8 cellular contexts compared by ENCODE assay signal in the genomic region with DNA sequence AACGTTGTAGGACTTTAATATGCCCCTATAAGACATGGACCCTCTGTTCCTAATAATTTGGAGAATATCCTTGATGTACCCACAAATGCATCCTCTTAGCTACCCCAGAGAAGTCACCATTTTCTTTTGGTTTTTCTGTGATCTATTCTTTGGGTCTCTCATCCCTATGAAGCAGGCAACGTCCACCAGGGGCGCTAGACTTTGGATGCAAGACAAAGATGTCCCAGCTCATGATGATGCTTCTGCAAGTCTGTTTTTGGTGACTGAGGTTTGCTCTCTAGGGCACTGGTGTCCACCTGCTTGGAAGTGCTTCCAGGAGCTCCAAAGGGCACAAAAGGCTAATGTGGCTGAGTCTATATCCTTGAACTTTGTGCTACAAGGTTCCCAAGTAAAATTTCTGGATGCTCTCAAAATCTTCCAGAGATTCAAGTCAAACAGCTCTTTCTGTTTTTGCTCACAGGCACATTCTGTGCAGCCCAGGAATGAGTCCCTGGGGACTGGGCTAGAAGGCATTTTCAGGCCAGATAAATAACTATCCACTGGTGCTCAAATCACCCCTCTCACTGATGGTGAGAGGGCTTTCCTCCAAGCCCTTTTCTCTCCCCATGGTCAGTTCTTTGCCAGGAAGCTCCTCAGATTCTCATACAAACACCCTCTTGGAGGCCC.
A peak's percentile ranks its signal among the peaks of the same experiment; 100 is the strongest.
DNase-seq lines count a peak whose midpoint lies in the region; ATAC-seq and TF ChIP-seq lines count a peak whose summit lies in the region.

No MANE protein-coding gene starts in this region.

- no peak overlapping the region for H3K4me3 ChIP-seq in neural progenitor cell

- H3K27ac Mint-ChIP-seq in chondrocyte (ENCODE audit: unreplicated experiment) (no peak overlapping the region), neural progenitor cell (no peak overlapping the region)

- H3K9me3 ChIP-seq in neural progenitor cell (ENCODE audit: low read depth) = no peaks in the 10 kb centered on the region

- no peaks in the 10 kb centered on the region for H3K36me3 Mint-ChIP-seq in chondrocyte (ENCODE audit: low read depth)
- peaks cover 5% of the 10 kb centered on the region for H3K36me3 Mint-ChIP-seq in neural progenitor cell

- peaks cover 20% of the 10 kb centered on the region for H3K4me1 Mint-ChIP-seq in chondrocyte (ENCODE audit: low read depth)
- H3K4me1 Mint-ChIP-seq in neural progenitor cell = peaks cover 13% of the 10 kb centered on the region

- DNase-seq in activated CD4-positive, alpha-beta T cell treated with anti-CD3 and anti-CD28 coated beads for 24 hours (ENCODE audit: low read depth in 2 of 2) = peak; percentile 4 to 34
- DNase-seq in activated CD4-positive, alpha-beta T cell treated with anti-CD3 and anti-CD28 coated beads for 4 hours = no peak
- DNase-seq in NCI-H460 (ENCODE audit: extremely low read depth, low read depth) (peak; percentile 33), chondrocyte (ENCODE audit: low spot score) (no peak), neural progenitor cell (ENCODE audit: low spot score) (peak; percentile 64)

- no peaks in the 10 kb centered on the region for H3K36me3 ChIP-seq in neural progenitor cell

- no peaks in the 10 kb centered on the region for H3K27me3 Mint-ChIP-seq in chondrocyte (ENCODE audit: low read depth)
- H3K27me3 Mint-ChIP-seq in neural progenitor cell (ENCODE audit: insufficient read depth, low read depth) = peaks cover 3% of the 10 kb centered on the region

- H4K20me1 ChIP-seq in neural progenitor cell (ENCODE audit: low read depth) = no peaks in the 10 kb centered on the region

- TF ChIP-seq CTCF in chondrocyte (IDR thresholded peaks at IDR 0.05) = peak; percentile 77
- TF ChIP-seq CTCF in neural progenitor cell (IDR thresholded peaks at IDR 0.05) = peak; percentile 67

- H3K27me3 ChIP-seq in neural progenitor cell = no peaks in the 10 kb centered on the region

- H3K9ac ChIP-seq in neural progenitor cell = no peak overlapping the region

- no peak for ATAC-seq in HG02610 (IDR thresholded peaks at IDR 0.05; ENCODE audit: unreplicated experiment)
- no peak for ATAC-seq in HG02763 (IDR thresholded peaks at IDR 0.05; ENCODE audit: unreplicated experiment)
- no peak for ATAC-seq in HG02759 (IDR thresholded peaks at IDR 0.05; ENCODE audit: unreplicated experiment)

- no peaks in the 10 kb centered on the region for H3F3A ChIP-seq in neural progenitor cell (ENCODE audit: low read depth)

- no peak overlapping the region for H2AFZ ChIP-seq in neural progenitor cell (replicated peaks)

- no peak overlapping the region for H3K27ac ChIP-seq in neural progenitor cell

- no peak overlapping the region for H3K4me3 Mint-ChIP-seq in chondrocyte (ENCODE audit: unreplicated experiment)
- no peak overlapping the region for H3K4me3 Mint-ChIP-seq in neural progenitor cell

- no peak overlapping the region for H3K4me2 ChIP-seq in neural progenitor cell

- peaks cover 5% of the 10 kb centered on the region for H3K9me3 Mint-ChIP-seq in chondrocyte (ENCODE audit: low read depth)
- H3K9me3 Mint-ChIP-seq in neural progenitor cell = peaks cover 15% of the 10 kb centered on the region

- no peaks in the 10 kb centered on the region for H3K79me2 ChIP-seq in neural progenitor cell (ENCODE audit: low read depth)

- peaks cover 4% of the 10 kb centered on the region for H3K4me1 ChIP-seq in neural progenitor cell

Comparison
In these comparisons a context has a peak if more than half of its experiments do, and no peak if none do; other contexts are left out.
1. DNase-seq: peak in activated CD4-positive, alpha-beta T cell treated with anti-CD3 and anti-CD28 coated beads for 24 hours (2 of 2), NCI-H460 (single experiment) and neural progenitor cell (single experiment); none in activated CD4-positive, alpha-beta T cell treated with anti-CD3 and anti-CD28 coated beads for 4 hours (0 of 2) and chondrocyte (single experiment).